Comparison of ENCODE assay signal across 8 cellular contexts in the genomic region with DNA sequence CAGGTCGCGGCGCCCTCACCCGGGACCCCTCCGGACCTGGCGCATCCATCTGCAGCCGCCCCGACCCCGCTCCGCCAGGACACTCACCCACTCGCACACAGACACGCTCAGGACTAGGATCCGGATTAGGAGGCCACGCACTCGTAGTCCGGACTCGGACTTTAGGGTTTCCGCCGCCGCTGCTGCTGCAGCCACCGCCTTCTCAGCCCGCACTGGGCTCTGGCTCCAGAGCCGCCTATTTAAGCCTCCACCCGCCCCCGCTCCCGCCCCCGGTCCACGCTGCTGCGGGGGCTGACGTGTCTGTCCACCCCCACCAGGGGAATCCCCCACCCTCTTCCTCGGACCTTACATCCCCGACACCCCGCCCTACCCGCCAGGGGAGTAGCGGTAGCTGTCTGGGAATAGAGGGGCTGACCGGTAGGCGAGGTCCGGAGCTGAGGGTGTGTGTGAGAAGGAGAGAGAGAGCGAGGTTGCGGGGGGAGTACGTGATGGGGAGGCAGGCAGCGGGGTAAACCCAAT. TPM values are rescaled to one million over a fixed set of nuclear protein-coding genes. Genes with fewer than 3 reads are reported as not detected.
DNase-seq lines count a peak whose midpoint lies in the region; TF ChIP-seq lines count a peak whose summit lies in the region.

A gene with protein sequence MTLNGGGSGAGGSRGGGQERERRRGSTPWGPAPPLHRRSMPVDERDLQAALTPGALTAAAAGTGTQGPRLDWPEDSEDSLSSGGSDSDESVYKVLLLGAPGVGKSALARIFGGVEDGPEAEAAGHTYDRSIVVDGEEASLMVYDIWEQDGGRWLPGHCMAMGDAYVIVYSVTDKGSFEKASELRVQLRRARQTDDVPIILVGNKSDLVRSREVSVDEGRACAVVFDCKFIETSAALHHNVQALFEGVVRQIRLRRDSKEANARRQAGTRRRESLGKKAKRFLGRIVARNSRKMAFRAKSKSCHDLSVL (minus strand): TSS at position 214 of the 519 bp plus-strand sequence. CDS start 356 bp downstream, outside the sequence.

- TF ChIP-seq CTCF in A673 (conservative IDR thresholded peaks at IDR 0.05; ENCODE audit: low read depth, low read length) (no peak), stomach (IDR thresholded peaks at IDR 0.05) (no peak)

- TF ChIP-seq EP300 in stomach (IDR thresholded peaks at IDR 0.05): no peak

- peak within 1 kb of the TSS; percentile 25 for H3K4me3 ChIP-seq in A673 (ENCODE audit: low read depth, low read length, poor library complexity, severe bottlenecking)
- H3K4me3 ChIP-seq in GM23248: peak within 1 kb of the TSS; percentile 51
- H3K4me3 ChIP-seq in stomach: peak within 1 kb of the TSS; percentile 56 to 62 (median 60)

- H3K36me3 ChIP-seq in A673 (ENCODE audit: insufficient read depth, low read length, poor library complexity, severe bottlenecking) (no peaks in the 10 kb centered on the region), GM23248 (ENCODE audit: low read depth) (no peaks in the 10 kb centered on the region), stomach (peaks cover 0 to 8% (median 0%) of the 10 kb centered on the region in 4 donors)

- BruUV-seq in A673 (replicated peaks; lab: Mats Ljungman, UMichigan): no TSS peak

- peak within 1 kb of the TSS; percentile 62 for H3K9ac ChIP-seq in GM23248

- H3K27me3 ChIP-seq in A673 (replicated peaks; ENCODE audit: insufficient read depth, low read depth, low read length, poor library complexity) (peaks cover 28% of the 10 kb centered on the region), GM23248 (replicated peaks; ENCODE audit: insufficient read depth) (peaks cover 18% of the 10 kb centered on the region), stomach (peaks cover 0 to 52% (median 24%) of the 10 kb centered on the region in 3 donors)

- H3F3A ChIP-seq in GM23248 (ENCODE audit: insufficient read depth): peaks cover 30% of the 10 kb centered on the region

- WGBS in GM23248 (ENCODE audit: low coverage in 1 of 2, low lambda C conversion rate in 2 of 2, missing lambda C conversion rate in 2 of 2), 2 experiments: 9 to 14% methylated on average over 27 to 41 of the region's 42 CpGs
- 2 to 7% (median 5%) methylated on average over 18 to 42 of the region's 42 CpGs for WGBS in stomach, 5 donors

- in situ Hi-C loops in GM23248 (cut with MboI): no loop called here

- no peaks in the 10 kb centered on the region for H3K9me2 ChIP-seq in GM23248 (ENCODE audit: insufficient read depth)

- POLR2A ChIA-PET in A673 (lab: Charles Lee; ENCODE audit: low non-redundant PET): no interaction called here

- H3K9me3 ChIP-seq in A673 (ENCODE audit: low read depth, low read length, poor library complexity, severe bottlenecking) (no peaks in the 10 kb centered on the region), GM23248 (ENCODE audit: low read depth) (no peaks in the 10 kb centered on the region), stomach (no peaks in the 10 kb centered on the region)

- H2AFZ ChIP-seq in GM23248: peak within 1 kb of the TSS; percentile 47; the same call in 1 of the 2 replicates

- peak within 1 kb of the TSS; percentile 61 for H3K4me2 ChIP-seq in GM23248 (ENCODE audit: unreplicated experiment)

- intact Hi-C loops in A673 (cut with micrococcal nuclease; ENCODE audit: unreplicated experiment) (no loop called here), stomach (cut with DNase I; ENCODE audit: low total_unique reads) (no loop called here)

- peaks cover 7% of the 10 kb centered on the region for H3K4me1 ChIP-seq in A673 (ENCODE audit: insufficient read depth, low read length, poor library complexity, severe bottlenecking)
- peaks cover 26% of the 10 kb centered on the region for H3K4me1 ChIP-seq in GM23248 (ENCODE audit: insufficient read depth)
- H3K4me1 ChIP-seq in stomach: peaks cover 13 to 76% (median 40%) of the 10 kb centered on the region in 4 donors

- no peak for DNase-seq in A673 (ENCODE audit: low spot score)
- DNase-seq in GM23248: peak; percentile 54
- peak; percentile 83 for DNase-seq in astrocyte of the hippocampus (ENCODE audit: low read depth, low spot score)
- peak; percentile 54 for DNase-seq in iPS-NIHi7 (ENCODE audit: extremely low spot score)
- DNase-seq in stomach: no peak
- no peak for DNase-seq in NCI-H1092 treated with DMSO at 0.1 percent for 48 hours (lab: John Stamatoyannopoulos, UW)
- no peak for DNase-seq in NCI-H446 treated with DMSO at 0.1 percent for 48 hours (lab: John Stamatoyannopoulos, UW)
- DNase-seq in NOMO-1 treated with DMSO at 0.1 percent for 48 hours (lab: John Stamatoyannopoulos, UW; ENCODE audit: unreplicated experiment): no peak

- CTCF ChIA-PET in A673 (lab: Charles Lee): no interaction called here

- no peaks in the 10 kb centered on the region for H4K20me1 ChIP-seq in GM23248 (ENCODE audit: insufficient read depth)

- H3K79me2 ChIP-seq in GM23248 (ENCODE audit: insufficient read depth): no peaks in the 10 kb centered on the region

- H3K27ac ChIP-seq in A673 (ENCODE audit: low read depth, low read length, poor library complexity, severe bottlenecking) (no peak within 1 kb of the TSS), GM23248 (peak within 1 kb of the TSS; percentile 74; the same call in 1 of the 2 replicates), stomach (peak within 1 kb of the TSS; percentile 4 to 84 (median 79))

- TF ChIP-seq POLR2A in stomach (IDR thresholded peaks at IDR 0.05): no peak

RNA-seq across cellular contexts. Expression of the gene that starts here (rescaled TPM):
- 0.19 and 0.28 TPM in 2 replicates for total RNA-seq in A673 (2021)
- 0.22 and 1.1 TPM in 2 replicates for total RNA-seq in GM23248 (2014; rRNA removed; shearing (Covaris generic))
- polyA plus RNA-seq in GM23248 (2016; fragmentation: Nextera tagmentation; extraction: Ambion mirVana): 0.70 and 0.76 TPM in 2 replicates
- total RNA-seq in stomach: 10 to 100 TPM in 2 of 5 donors, 1 to 10 TPM in 3; 1.0 to 39.7 (median 3.6) TPM
- 10 to 100 TPM in 1 of 3 donors, 1 to 10 TPM in 2; 2.9 to 37.8 (median 3.4) TPM for polyA plus RNA-seq in stomach

Comparison
In these comparisons a context has a peak if more than half of its experiments do, and no peak if none do; other contexts are left out.
1. DNase-seq: peak in GM23248 (single experiment), astrocyte of the hippocampus (single experiment) and iPS-NIHi7 (single experiment); none in A673 (single experiment), stomach (single experiment), NCI-H1092 treated with DMSO at 0.1 percent for 48 hours (single experiment), NCI-H446 treated with DMSO at 0.1 percent for 48 hours (single experiment) and NOMO-1 treated with DMSO at 0.1 percent for 48 hours (single experiment).
2. Peak in every context shown above with its lines, with median percentiles within 50 percentile points of each other: H3K4me3 ChIP-seq.